Comparison of ENCODE assay signal across 23 cellular contexts in the genomic region with DNA sequence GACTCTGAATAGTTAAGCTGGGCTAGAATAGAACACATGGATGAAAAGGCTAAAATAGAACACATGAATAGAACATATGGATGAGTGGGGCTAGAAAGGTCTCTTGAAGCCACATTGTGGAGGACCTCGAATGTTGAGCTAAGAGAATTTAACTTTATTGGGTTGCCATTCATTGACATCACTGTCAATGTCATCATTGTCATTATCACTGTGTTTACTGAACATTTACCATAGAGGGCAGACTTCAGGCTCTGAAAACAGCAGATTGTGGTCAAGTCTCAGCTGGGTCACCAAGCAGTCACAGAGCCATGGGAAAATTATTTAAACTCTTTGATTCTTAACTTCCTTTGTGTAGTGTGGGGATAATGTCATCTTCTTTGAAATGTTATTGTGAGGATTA.
DNase-seq lines count a peak whose midpoint lies in the region; ATAC-seq and TF ChIP-seq lines count a peak whose summit lies in the region.
"Had no signal": no experiment of that assay in that cellular context is flagged by ENCODE, and none has a peak within 500 bp of the region (broad histone marks: within the 10 kb centered on the region; RNA-seq: fewer than 3 reads in every experiment).

No MANE protein-coding gene starts in this region.

- no TSS peak for BruUV-seq in OCI-LY7 (replicated peaks; lab: Mats Ljungman, UMichigan)

- H2AFZ ChIP-seq in OCI-LY7 (ENCODE audit: low read length) (no peak overlapping the region), hepatocyte (no peak overlapping the region)

- H3K4me1 ChIP-seq in OCI-LY7 (ENCODE audit: insufficient read depth, low read length, poor library complexity, severe bottlenecking) (no peaks in the 10 kb centered on the region), hepatocyte (ENCODE audit: insufficient read depth) (no peaks in the 10 kb centered on the region)
- H3K4me1 ChIP-seq: Caco-2, esophagus squamous epithelium, upper lobe of left lung had no signal

- no peak overlapping the region for H3K4me3 ChIP-seq in OCI-LY7 (ENCODE audit: low read depth, low read length, poor library complexity, severe bottlenecking)
- no peak overlapping the region for H3K4me3 ChIP-seq in hepatocyte
- H3K4me3 ChIP-seq: esophagus squamous epithelium, upper lobe of left lung had no signal

- intact Hi-C loops in activated CD4-positive, alpha-beta T cell treated with anti-CD3 and anti-CD28 coated beads, Interleukin-2, amount 10 ng/mL, durations not matched to agents 24 days and 14 days (cut with micrococcal nuclease), result no loop called here
- intact Hi-C loops in OCI-LY7 (cut with micrococcal nuclease; ENCODE audit: unreplicated experiment), result no loop called here

- H3K27ac ChIP-seq in OCI-LY7 (ENCODE audit: low read depth, low read length, poor library complexity, severe bottlenecking) (no peak overlapping the region), hepatocyte (no peak overlapping the region)
- H3K27ac ChIP-seq: 22Rv1, esophagus squamous epithelium, upper lobe of left lung had no signal

- no peaks in the 10 kb centered on the region for H3K9me3 ChIP-seq in OCI-LY7 (ENCODE audit: low read length)
- no peaks in the 10 kb centered on the region for H3K9me3 ChIP-seq in hepatocyte (ENCODE audit: low read depth)
- H3K9me3 ChIP-seq: Caco-2, esophagus squamous epithelium, upper lobe of left lung had no signal

- peaks cover 2% of the 10 kb centered on the region for H3K27me3 Mint-ChIP-seq in activated CD4-positive, alpha-beta T cell treated with anti-CD3 and anti-CD28 coated beads, Interleukin-2, amount 10 ng/mL, durations not matched to agents 24 days and 14 days
- H3K27me3 Mint-ChIP-seq: brain, naive B cell had no signal

- no peaks in the 10 kb centered on the region for H3K79me2 ChIP-seq in OCI-LY7 (ENCODE audit: insufficient read depth, low read depth, low read length)
- H3K79me2 ChIP-seq in hepatocyte, result no peaks in the 10 kb centered on the region

- H3K4me2 ChIP-seq in OCI-LY7 (ENCODE audit: low read length) (no peak overlapping the region), hepatocyte (no peak overlapping the region)

- H4K20me1 ChIP-seq in OCI-LY7 (ENCODE audit: insufficient read depth, low read length) (no peaks in the 10 kb centered on the region), hepatocyte (ENCODE audit: insufficient read depth, poor library complexity, severe bottlenecking) (no peaks in the 10 kb centered on the region)

- POLR2A ChIA-PET in OCI-LY7 (lab: Charles Lee), result interaction anchor here (0.7 to 1.2 kb wide), 5 partner anchors 8 to 44 kb away, joined by 3 to 4 read pairs (median 3); no protein-coding TSS in a partner anchor

- peaks cover 6% of the 10 kb centered on the region for H3K27me3 ChIP-seq in hepatocyte
- H3K27me3 ChIP-seq: esophagus squamous epithelium, upper lobe of left lung had no signal

- H3K36me3 ChIP-seq in OCI-LY7 (ENCODE audit: insufficient read depth, low read length) (peaks cover 98% of the 10 kb centered on the region), hepatocyte (replicated peaks; ENCODE audit: insufficient read depth, low read depth) (no peaks in the 10 kb centered on the region)
- H3K36me3 ChIP-seq: esophagus squamous epithelium, upper lobe of left lung had no signal

- H3K4me1 Mint-ChIP-seq in activated CD4-positive, alpha-beta T cell treated with anti-CD3 and anti-CD28 coated beads, Interleukin-2, amount 10 ng/mL, durations not matched to agents 24 days and 14 days, result no peaks in the 10 kb centered on the region
- H3K4me1 Mint-ChIP-seq: activated naive CD8-positive, alpha-beta T cell treated with anti-CD3 and anti-CD28 coated beads, Interleukin-2, amount 50 U/mL, for 24 hours; activated T-helper 17 cell treated with anti-CD3 and anti-CD28 coated beads, Interleukin-2, amount 50 U/mL, for 72 hours; brain had no signal

- ATAC-seq in GM21786 (IDR thresholded peaks at IDR 0.05; ENCODE audit: unreplicated experiment), result peak; percentile 58
- no peak for ATAC-seq in GM19351 (IDR thresholded peaks at IDR 0.05; ENCODE audit: unreplicated experiment)
- ATAC-seq in SK-N-SH treated with all-trans-retinoic acid at 6 μM for 48 hours, result no peak
- ATAC-seq: activated naive CD8-positive, alpha-beta T cell treated with anti-CD3 and anti-CD28 coated beads, Interleukin-2, amount 50 U/mL, for 24 hours; activated T-helper 17 cell treated with anti-CD3 and anti-CD28 coated beads, Interleukin-2, amount 50 U/mL, for 72 hours; effector memory CD8-positive, alpha-beta T cell; right cardiac atrium; Right ventricle myocardium inferior had no signal

- peak; percentile 51 for DNase-seq in activated CD4-positive, alpha-beta T cell treated with anti-CD3 and anti-CD28 coated beads, Interleukin-2, amount 10 ng/mL, durations not matched to agents 24 days and 14 days
- no peak for DNase-seq in activated CD4-positive, alpha-beta T cell treated with anti-CD3 and anti-CD28 coated beads, Interleukin-2, amount 50 U/mL, for 48 hours
- DNase-seq in OCI-LY7 (ENCODE audit: low spot score), result no peak
- DNase-seq in hepatocyte (ENCODE audit: low spot score), result no peak
- DNase-seq in hippocampal formation (lab: John Stamatoyannopoulos, UW), result no peak
- DNase-seq: activated CD4-positive, alpha-beta T cell treated with anti-CD3 and anti-CD28 coated beads for 4 hours; activated naive CD8-positive, alpha-beta T cell treated with anti-CD3 and anti-CD28 coated beads, Interleukin-2, amount 50 U/mL, for 24 hours; Caco-2; effector memory CD8-positive, alpha-beta T cell; esophagus squamous epithelium; mammary epithelial cell; naive B cell; NCI-H1436; NCI-H524 treated with DMSO at 0.1 percent for 48 hours; right cardiac atrium; upper lobe of left lung had no signal

- H3K36me3 Mint-ChIP-seq in activated CD4-positive, alpha-beta T cell treated with anti-CD3 and anti-CD28 coated beads, Interleukin-2, amount 10 ng/mL, durations not matched to agents 24 days and 14 days (ENCODE audit: low read depth), result no peaks in the 10 kb centered on the region
- H3K36me3 Mint-ChIP-seq: brain had no signal

- H3K4me3 Mint-ChIP-seq in activated CD4-positive, alpha-beta T cell treated with anti-CD3 and anti-CD28 coated beads, Interleukin-2, amount 10 ng/mL, durations not matched to agents 24 days and 14 days, result no peak overlapping the region
- H3K4me3 Mint-ChIP-seq: activated naive CD8-positive, alpha-beta T cell treated with anti-CD3 and anti-CD28 coated beads, Interleukin-2, amount 50 U/mL, for 24 hours; activated T-helper 17 cell treated with anti-CD3 and anti-CD28 coated beads, Interleukin-2, amount 50 U/mL, for 72 hours; brain; effector memory CD8-positive, alpha-beta T cell; naive B cell had no signal

- TF ChIP-seq CTCF in OCI-LY7 (conservative IDR thresholded peaks at IDR 0.05; ENCODE audit: low read length) (peak; percentile 56), hepatocyte (IDR thresholded peaks at IDR 0.05; ENCODE audit: poor library complexity) (no peak)

- H3K27ac Mint-ChIP-seq in activated CD4-positive, alpha-beta T cell treated with anti-CD3 and anti-CD28 coated beads, Interleukin-2, amount 10 ng/mL, durations not matched to agents 24 days and 14 days, result no peak overlapping the region
- H3K27ac Mint-ChIP-seq: activated naive CD8-positive, alpha-beta T cell treated with anti-CD3 and anti-CD28 coated beads, Interleukin-2, amount 50 U/mL, for 24 hours; activated T-helper 17 cell treated with anti-CD3 and anti-CD28 coated beads, Interleukin-2, amount 50 U/mL, for 72 hours; brain; effector memory CD8-positive, alpha-beta T cell had no signal

- CTCF ChIA-PET in OCI-LY7 (lab: Charles Lee; ENCODE audit: unreplicated experiment), result interaction anchor here (1.0 kb wide), 2 partner anchors 22 to 109 kb away, joined by 3 read pairs; no protein-coding TSS in a partner anchor

- no peaks in the 10 kb centered on the region for H3K9me3 Mint-ChIP-seq in activated CD4-positive, alpha-beta T cell treated with anti-CD3 and anti-CD28 coated beads, Interleukin-2, amount 10 ng/mL, durations not matched to agents 24 days and 14 days
- H3K9me3 Mint-ChIP-seq: activated naive CD8-positive, alpha-beta T cell treated with anti-CD3 and anti-CD28 coated beads, Interleukin-2, amount 50 U/mL, for 24 hours; activated T-helper 17 cell treated with anti-CD3 and anti-CD28 coated beads, Interleukin-2, amount 50 U/mL, for 72 hours; brain; effector memory CD8-positive, alpha-beta T cell; naive B cell had no signal

- 77% methylated on average over 1 of the region's 1 CpG for WGBS in hepatocyte (ENCODE audit: low lambda C conversion rate, missing lambda C conversion rate)

- H3K9me2 ChIP-seq in OCI-LY7 (ENCODE audit: insufficient read depth, low read length), result no peaks in the 10 kb centered on the region
- H3K9me2 ChIP-seq in hepatocyte (replicated peaks; ENCODE audit: insufficient read depth), result no peaks in the 10 kb centered on the region

TF ChIP-seq in SK-N-SH treated with all-trans-retinoic acid at 6 μM for 48 hours, 23 proteins besides CTCF, POLR2A, EP300 and RAD21 (continues in another document):
- no peak for TF ChIP-seq POU6F1 (CRISPR knock-in tag; IDR thresholded peaks at IDR 0.05; ENCODE audit: borderline replicate concordance, low read depth)
- TF ChIP-seq OSR1 (CRISPR knock-in tag; IDR thresholded peaks at IDR 0.05), result no peak
- TF ChIP-seq, protein P1, sequence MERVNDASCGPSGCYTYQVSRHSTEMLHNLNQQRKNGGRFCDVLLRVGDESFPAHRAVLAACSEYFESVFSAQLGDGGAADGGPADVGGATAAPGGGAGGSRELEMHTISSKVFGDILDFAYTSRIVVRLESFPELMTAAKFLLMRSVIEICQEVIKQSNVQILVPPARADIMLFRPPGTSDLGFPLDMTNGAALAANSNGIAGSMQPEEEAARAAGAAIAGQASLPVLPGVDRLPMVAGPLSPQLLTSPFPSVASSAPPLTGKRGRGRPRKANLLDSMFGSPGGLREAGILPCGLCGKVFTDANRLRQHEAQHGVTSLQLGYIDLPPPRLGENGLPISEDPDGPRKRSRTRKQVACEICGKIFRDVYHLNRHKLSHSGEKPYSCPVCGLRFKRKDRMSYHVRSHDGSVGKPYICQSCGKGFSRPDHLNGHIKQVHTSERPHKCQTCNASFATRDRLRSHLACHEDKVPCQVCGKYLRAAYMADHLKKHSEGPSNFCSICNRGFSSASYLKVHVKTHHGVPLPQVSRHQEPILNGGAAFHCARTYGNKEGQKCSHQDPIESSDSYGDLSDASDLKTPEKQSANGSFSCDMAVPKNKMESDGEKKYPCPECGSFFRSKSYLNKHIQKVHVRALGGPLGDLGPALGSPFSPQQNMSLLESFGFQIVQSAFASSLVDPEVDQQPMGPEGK (CRISPR knock-in tag; IDR thresholded peaks at IDR 0.05; ENCODE audit: borderline replicate concordance), result no peak
